ENCODE assay signal across 2 cellular contexts in the genomic region with DNA sequence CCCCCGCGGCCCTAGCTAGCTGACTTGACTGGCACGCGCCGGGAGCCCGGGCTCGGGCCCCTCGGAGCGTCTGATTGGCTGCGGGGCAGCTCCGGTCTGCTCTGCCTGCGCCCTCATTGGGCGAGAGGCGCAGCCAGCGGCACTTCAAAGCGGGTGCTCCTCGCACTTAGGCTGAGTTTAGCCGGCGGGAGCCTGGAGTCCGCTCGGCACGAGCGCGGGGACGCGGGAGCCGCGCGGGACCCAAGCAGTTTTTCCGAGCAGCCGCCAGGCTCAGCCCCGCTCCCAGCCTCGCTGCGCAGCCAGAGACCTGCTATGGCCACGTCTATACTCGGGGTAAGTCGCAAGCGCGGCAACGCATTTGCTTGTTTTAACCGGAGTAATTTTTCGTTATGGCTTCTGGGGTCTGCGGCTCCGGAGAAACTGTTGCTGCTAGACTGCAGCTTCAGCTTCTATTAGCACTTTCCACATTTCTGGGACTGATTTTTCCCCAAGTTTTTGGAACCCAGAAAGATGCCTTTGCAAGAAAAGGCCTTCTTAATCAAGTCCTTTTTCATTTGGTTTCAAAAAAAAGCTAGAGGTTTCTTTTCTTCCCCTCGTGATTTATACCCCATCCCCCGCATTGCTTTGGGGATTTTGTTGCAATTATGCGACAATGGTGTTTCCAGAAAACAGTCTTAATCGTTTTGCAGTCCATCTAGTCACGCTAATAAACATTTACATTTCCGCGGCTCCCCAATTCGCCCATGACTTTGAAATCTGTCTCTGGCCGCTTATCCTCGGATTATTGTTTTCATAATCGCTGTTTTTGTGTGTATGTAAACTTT.
TF ChIP-seq lines count a peak whose summit lies in the region.

A gene (plus strand): TSS at position 174 of the 824 bp plus-strand sequence. CDS start 139 bp downstream, at position 313.

TF ChIP-seq in IMR-90, 13 proteins besides CTCF, POLR2A, EP300 and RAD21 (continued from another document):
- TF ChIP-seq, protein P1, sequence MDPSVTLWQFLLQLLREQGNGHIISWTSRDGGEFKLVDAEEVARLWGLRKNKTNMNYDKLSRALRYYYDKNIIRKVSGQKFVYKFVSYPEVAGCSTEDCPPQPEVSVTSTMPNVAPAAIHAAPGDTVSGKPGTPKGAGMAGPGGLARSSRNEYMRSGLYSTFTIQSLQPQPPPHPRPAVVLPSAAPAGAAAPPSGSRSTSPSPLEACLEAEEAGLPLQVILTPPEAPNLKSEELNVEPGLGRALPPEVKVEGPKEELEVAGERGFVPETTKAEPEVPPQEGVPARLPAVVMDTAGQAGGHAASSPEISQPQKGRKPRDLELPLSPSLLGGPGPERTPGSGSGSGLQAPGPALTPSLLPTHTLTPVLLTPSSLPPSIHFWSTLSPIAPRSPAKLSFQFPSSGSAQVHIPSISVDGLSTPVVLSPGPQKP (IDR thresholded peaks at IDR 0.05; ENCODE audit: borderline replicate concordance, low read depth, low read length) = no peak
- TF ChIP-seq, protein P2, sequence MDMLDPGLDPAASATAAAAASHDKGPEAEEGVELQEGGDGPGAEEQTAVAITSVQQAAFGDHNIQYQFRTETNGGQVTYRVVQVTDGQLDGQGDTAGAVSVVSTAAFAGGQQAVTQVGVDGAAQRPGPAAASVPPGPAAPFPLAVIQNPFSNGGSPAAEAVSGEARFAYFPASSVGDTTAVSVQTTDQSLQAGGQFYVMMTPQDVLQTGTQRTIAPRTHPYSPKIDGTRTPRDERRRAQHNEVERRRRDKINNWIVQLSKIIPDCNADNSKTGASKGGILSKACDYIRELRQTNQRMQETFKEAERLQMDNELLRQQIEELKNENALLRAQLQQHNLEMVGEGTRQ (IDR thresholded peaks at IDR 0.05; ENCODE audit: low read depth, low read length) = no peak
- TF ChIP-seq NFE2L2 (IDR thresholded peaks at IDR 0.05; ENCODE audit: low read depth, low read length) (no peak), MAFK (IDR thresholded peaks at IDR 0.05; ENCODE audit: low read depth, low read length) (no peak), CHD1 (IDR thresholded peaks at IDR 0.05; ENCODE audit: low read depth, low read length) (no peak), FOS (IDR thresholded peaks at IDR 0.05; ENCODE audit: low read depth, low read length) (no peak)

TF ChIP-seq in WTC11, 78 proteins besides CTCF, POLR2A, EP300 and RAD21 (continued from another document and continues in another):
- TF ChIP-seq ESRRA (CRISPR knock-in tag; IDR thresholded peaks at IDR 0.05; ENCODE audit: borderline replicate concordance) (no peak), ZNF671 (CRISPR knock-in tag; IDR thresholded peaks at IDR 0.05) (no peak), SP1 (CRISPR knock-in tag; conservative IDR thresholded peaks at IDR 0.05) (0 out of 2 replicates have a peak, but pooled peaks have one; percentile 43), NFE2L1 (CRISPR knock-in tag; IDR thresholded peaks at IDR 0.05) (peak; percentile 60; the same call in 1 of the 2 replicates), KAT7 (CRISPR knock-in tag; IDR thresholded peaks at IDR 0.05; ENCODE audit: borderline replicate concordance) (no peak), MYBL2 (CRISPR knock-in tag; IDR thresholded peaks at IDR 0.05) (0 out of 2 replicates have a peak, but pooled peaks have one; percentile 46), ZNF396 (CRISPR knock-in tag; IDR thresholded peaks at IDR 0.05; ENCODE audit: borderline replicate concordance) (no peak), TEAD1 (CRISPR knock-in tag; IDR thresholded peaks at IDR 0.05) (0 out of 2 replicates have a peak, but pooled peaks have one; percentile 56), ZNF232 (CRISPR knock-in tag; IDR thresholded peaks at IDR 0.05) (peak; percentile 73; the same call in 1 of the 2 replicates), GRHL2 (CRISPR knock-in tag; IDR thresholded peaks at IDR 0.05; ENCODE audit: insufficient replicate concordance, severe bottlenecking) (no peak), ETV6 (CRISPR knock-in tag; IDR thresholded peaks at IDR 0.05) (0 out of 2 replicates have a peak, but pooled peaks have one; percentile 57), ZNF423 (CRISPR knock-in tag; IDR thresholded peaks at IDR 0.05) (no peak)
- TF ChIP-seq, protein P3, sequence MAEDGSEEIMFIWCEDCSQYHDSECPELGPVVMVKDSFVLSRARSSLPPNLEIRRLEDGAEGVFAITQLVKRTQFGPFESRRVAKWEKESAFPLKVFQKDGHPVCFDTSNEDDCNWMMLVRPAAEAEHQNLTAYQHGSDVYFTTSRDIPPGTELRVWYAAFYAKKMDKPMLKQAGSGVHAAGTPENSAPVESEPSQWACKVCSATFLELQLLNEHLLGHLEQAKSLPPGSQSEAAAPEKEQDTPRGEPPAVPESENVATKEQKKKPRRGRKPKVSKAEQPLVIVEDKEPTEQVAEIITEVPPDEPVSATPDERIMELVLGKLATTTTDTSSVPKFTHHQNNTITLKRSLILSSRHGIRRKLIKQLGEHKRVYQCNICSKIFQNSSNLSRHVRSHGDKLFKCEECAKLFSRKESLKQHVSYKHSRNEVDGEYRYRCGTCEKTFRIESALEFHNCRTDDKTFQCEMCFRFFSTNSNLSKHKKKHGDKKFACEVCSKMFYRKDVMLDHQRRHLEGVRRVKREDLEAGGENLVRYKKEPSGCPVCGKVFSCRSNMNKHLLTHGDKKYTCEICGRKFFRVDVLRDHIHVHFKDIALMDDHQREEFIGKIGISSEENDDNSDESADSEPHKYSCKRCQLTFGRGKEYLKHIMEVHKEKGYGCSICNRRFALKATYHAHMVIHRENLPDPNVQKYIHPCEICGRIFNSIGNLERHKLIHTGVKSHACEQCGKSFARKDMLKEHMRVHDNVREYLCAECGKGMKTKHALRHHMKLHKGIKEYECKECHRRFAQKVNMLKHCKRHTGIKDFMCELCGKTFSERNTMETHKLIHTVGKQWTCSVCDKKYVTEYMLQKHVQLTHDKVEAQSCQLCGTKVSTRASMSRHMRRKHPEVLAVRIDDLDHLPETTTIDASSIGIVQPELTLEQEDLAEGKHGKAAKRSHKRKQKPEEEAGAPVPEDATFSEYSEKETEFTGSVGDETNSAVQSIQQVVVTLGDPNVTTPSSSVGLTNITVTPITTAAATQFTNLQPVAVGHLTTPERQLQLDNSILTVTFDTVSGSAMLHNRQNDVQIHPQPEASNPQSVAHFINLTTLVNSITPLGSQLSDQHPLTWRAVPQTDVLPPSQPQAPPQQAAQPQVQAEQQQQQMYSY (CRISPR knock-in tag; IDR thresholded peaks at IDR 0.05) = no peak
- TF ChIP-seq, protein P4, sequence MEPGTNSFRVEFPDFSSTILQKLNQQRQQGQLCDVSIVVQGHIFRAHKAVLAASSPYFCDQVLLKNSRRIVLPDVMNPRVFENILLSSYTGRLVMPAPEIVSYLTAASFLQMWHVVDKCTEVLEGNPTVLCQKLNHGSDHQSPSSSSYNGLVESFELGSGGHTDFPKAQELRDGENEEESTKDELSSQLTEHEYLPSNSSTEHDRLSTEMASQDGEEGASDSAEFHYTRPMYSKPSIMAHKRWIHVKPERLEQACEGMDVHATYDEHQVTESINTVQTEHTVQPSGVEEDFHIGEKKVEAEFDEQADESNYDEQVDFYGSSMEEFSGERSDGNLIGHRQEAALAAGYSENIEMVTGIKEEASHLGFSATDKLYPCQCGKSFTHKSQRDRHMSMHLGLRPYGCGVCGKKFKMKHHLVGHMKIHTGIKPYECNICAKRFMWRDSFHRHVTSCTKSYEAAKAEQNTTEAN (CRISPR knock-in tag; IDR thresholded peaks at IDR 0.05) = 0 out of 2 replicates have a peak, but pooled peaks have one; percentile 35
- TF ChIP-seq, protein P5, sequence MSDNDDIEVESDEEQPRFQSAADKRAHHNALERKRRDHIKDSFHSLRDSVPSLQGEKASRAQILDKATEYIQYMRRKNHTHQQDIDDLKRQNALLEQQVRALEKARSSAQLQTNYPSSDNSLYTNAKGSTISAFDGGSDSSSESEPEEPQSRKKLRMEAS (CRISPR knock-in tag; IDR thresholded peaks at IDR 0.05) = peak; percentile 91
- TF ChIP-seq, protein P6, sequence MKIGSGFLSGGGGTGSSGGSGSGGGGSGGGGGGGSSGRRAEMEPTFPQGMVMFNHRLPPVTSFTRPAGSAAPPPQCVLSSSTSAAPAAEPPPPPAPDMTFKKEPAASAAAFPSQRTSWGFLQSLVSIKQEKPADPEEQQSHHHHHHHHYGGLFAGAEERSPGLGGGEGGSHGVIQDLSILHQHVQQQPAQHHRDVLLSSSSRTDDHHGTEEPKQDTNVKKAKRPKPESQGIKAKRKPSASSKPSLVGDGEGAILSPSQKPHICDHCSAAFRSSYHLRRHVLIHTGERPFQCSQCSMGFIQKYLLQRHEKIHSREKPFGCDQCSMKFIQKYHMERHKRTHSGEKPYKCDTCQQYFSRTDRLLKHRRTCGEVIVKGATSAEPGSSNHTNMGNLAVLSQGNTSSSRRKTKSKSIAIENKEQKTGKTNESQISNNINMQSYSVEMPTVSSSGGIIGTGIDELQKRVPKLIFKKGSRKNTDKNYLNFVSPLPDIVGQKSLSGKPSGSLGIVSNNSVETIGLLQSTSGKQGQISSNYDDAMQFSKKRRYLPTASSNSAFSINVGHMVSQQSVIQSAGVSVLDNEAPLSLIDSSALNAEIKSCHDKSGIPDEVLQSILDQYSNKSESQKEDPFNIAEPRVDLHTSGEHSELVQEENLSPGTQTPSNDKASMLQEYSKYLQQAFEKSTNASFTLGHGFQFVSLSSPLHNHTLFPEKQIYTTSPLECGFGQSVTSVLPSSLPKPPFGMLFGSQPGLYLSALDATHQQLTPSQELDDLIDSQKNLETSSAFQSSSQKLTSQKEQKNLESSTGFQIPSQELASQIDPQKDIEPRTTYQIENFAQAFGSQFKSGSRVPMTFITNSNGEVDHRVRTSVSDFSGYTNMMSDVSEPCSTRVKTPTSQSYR (CRISPR knock-in tag; IDR thresholded peaks at IDR 0.05) = peak; percentile 64; the same call in 1 of the 2 replicates
- TF ChIP-seq, protein P7, sequence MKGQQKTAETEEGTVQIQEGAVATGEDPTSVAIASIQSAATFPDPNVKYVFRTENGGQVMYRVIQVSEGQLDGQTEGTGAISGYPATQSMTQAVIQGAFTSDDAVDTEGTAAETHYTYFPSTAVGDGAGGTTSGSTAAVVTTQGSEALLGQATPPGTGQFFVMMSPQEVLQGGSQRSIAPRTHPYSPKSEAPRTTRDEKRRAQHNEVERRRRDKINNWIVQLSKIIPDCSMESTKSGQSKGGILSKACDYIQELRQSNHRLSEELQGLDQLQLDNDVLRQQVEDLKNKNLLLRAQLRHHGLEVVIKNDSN (CRISPR knock-in tag; IDR thresholded peaks at IDR 0.05) = peak; percentile 42; the same call in 1 of the 2 replicates
- TF ChIP-seq, protein P8, sequence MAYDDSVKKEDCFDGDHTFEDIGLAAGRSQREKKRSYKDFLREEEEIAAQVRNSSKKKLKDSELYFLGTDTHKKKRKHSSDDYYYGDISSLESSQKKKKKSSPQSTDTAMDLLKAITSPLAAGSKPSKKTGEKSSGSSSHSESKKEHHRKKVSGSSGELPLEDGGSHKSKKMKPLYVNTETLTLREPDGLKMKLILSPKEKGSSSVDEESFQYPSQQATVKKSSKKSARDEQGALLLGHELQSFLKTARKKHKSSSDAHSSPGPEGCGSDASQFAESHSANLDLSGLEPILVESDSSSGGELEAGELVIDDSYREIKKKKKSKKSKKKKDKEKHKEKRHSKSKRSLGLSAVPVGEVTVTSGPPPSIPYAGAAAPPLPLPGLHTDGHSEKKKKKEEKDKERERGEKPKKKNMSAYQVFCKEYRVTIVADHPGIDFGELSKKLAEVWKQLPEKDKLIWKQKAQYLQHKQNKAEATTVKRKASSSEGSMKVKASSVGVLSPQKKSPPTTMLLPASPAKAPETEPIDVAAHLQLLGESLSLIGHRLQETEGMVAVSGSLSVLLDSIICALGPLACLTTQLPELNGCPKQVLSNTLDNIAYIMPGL (CRISPR knock-in tag; IDR thresholded peaks at IDR 0.05) = no peak
- TF ChIP-seq, protein P9, sequence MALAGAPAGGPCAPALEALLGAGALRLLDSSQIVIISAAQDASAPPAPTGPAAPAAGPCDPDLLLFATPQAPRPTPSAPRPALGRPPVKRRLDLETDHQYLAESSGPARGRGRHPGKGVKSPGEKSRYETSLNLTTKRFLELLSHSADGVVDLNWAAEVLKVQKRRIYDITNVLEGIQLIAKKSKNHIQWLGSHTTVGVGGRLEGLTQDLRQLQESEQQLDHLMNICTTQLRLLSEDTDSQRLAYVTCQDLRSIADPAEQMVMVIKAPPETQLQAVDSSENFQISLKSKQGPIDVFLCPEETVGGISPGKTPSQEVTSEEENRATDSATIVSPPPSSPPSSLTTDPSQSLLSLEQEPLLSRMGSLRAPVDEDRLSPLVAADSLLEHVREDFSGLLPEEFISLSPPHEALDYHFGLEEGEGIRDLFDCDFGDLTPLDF (CRISPR knock-in tag; IDR thresholded peaks at IDR 0.05) = peak; percentile 66; the same call in 1 of the 2 replicates
- TF ChIP-seq, protein P10, sequence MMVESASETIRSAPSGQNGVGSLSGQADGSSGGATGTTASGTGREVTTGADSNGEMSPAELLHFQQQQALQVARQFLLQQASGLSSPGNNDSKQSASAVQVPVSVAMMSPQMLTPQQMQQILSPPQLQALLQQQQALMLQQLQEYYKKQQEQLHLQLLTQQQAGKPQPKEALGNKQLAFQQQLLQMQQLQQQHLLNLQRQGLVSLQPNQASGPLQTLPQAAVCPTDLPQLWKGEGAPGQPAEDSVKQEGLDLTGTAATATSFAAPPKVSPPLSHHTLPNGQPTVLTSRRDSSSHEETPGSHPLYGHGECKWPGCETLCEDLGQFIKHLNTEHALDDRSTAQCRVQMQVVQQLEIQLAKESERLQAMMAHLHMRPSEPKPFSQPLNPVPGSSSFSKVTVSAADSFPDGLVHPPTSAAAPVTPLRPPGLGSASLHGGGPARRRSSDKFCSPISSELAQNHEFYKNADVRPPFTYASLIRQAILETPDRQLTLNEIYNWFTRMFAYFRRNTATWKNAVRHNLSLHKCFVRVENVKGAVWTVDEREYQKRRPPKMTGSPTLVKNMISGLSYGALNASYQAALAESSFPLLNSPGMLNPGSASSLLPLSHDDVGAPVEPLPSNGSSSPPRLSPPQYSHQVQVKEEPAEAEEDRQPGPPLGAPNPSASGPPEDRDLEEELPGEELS (CRISPR knock-in tag; IDR thresholded peaks at IDR 0.05) = peak; percentile 87
- TF ChIP-seq, protein P11, sequence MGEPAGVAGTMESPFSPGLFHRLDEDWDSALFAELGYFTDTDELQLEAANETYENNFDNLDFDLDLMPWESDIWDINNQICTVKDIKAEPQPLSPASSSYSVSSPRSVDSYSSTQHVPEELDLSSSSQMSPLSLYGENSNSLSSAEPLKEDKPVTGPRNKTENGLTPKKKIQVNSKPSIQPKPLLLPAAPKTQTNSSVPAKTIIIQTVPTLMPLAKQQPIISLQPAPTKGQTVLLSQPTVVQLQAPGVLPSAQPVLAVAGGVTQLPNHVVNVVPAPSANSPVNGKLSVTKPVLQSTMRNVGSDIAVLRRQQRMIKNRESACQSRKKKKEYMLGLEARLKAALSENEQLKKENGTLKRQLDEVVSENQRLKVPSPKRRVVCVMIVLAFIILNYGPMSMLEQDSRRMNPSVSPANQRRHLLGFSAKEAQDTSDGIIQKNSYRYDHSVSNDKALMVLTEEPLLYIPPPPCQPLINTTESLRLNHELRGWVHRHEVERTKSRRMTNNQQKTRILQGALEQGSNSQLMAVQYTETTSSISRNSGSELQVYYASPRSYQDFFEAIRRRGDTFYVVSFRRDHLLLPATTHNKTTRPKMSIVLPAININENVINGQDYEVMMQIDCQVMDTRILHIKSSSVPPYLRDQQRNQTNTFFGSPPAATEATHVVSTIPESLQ (CRISPR knock-in tag; IDR thresholded peaks at IDR 0.05) = no peak
